In genomic region chr10:32377458-32378370, GRCh38 we compare ENCODE assay signal across 8 cellular contexts. TPM values are rescaled to one million over a fixed set of nuclear protein-coding genes. Genes with fewer than 3 reads are reported as not detected.
DNase-seq lines count a peak whose midpoint lies in the region; TF ChIP-seq lines count a peak whose summit lies in the region.

No MANE protein-coding gene starts in this region.

- H3K36me3 ChIP-seq in BLaER1 = peaks cover 4% of the 10 kb centered on the region; the same call in 1 of the 2 replicates
- H3K36me3 ChIP-seq in duodenal mucosa (ENCODE audit: control insufficient read depth in 1 of 2, insufficient read depth in 2 of 2, low read length in 2 of 2) = no peaks in the 10 kb centered on the region
- H3K36me3 ChIP-seq in tibial nerve = no peaks in the 10 kb centered on the region

- TF ChIP-seq POLR2A in tibial nerve (IDR thresholded peaks at IDR 0.05) = no peak

- WGBS in tibial nerve, 2 donors = 0 to 1% methylated on average over 7 of the region's 7 CpGs

- H3K4me3 ChIP-seq in BLaER1 (peak overlapping the region; percentile 76), HL-60 (replicated peaks; ENCODE audit: insufficient read depth, low read length) (peak overlapping the region; percentile 52), duodenal mucosa (ENCODE audit: low read depth in 1 of 2, low read length in 2 of 2) (peak overlapping the region; percentile 71 to 96), tibial nerve (peak overlapping the region; percentile 53 to 86 (median 70))

- peak in 1 of 2 donors; percentile 17 for TF ChIP-seq EP300 in tibial nerve (IDR thresholded peaks at IDR 0.05)

- intact Hi-C loops in posterior vena cava (cut with DNase I) = loop anchor here in 1 of 2 donors (5.0 kb wide), 1 partner anchor 70 kb away; the partner anchor contains the start of gene CCDC7

- peak overlapping the region; percentile 79 for H3K9ac ChIP-seq in BLaER1
- peak overlapping the region; percentile 69 to 85 for H3K9ac ChIP-seq in duodenal mucosa (ENCODE audit: low read depth in 1 of 2, low read length in 2 of 2)

- H3K9me3 ChIP-seq in BLaER1 (no peaks in the 10 kb centered on the region), duodenal mucosa (ENCODE audit: control insufficient read depth in 1 of 2, low read length in 2 of 2) (no peaks in the 10 kb centered on the region), tibial nerve (no peaks in the 10 kb centered on the region)

- peak; percentile 56 for TF ChIP-seq CTCF in GM13977 (IDR thresholded peaks at IDR 0.05; ENCODE audit: extremely low read depth, insufficient read depth, missing control alignments)
- peak; percentile 9 for TF ChIP-seq CTCF in HL-60 (IDR thresholded peaks at IDR 0.05; ENCODE audit: insufficient read depth, low read length)
- peak in 4 of 5 experiments; percentile 22 to 31 (median 28) for TF ChIP-seq CTCF in tibial nerve (IDR thresholded peaks at IDR 0.05)

- H3K27ac ChIP-seq in BLaER1 = peak overlapping the region; percentile 80
- H3K27ac ChIP-seq in HL-60 (replicated peaks) = peak overlapping the region; percentile 84
- no peak overlapping the region for H3K27ac ChIP-seq in duodenal mucosa (ENCODE audit: low read depth, low read length)
- H3K27ac ChIP-seq in tibial nerve = peak overlapping the region; percentile 73 to 95 (median 87)

- no peaks in the 10 kb centered on the region for H4K20me1 ChIP-seq in BLaER1

- H3K4me1 ChIP-seq in BLaER1 (peaks cover 19% of the 10 kb centered on the region), duodenal mucosa (ENCODE audit: control insufficient read depth in 1 of 2, insufficient read depth in 2 of 2, low read length in 2 of 2) (peaks cover 10 to 13% of the 10 kb centered on the region in 2 donors), tibial nerve (peaks cover 0 to 33% (median 19%) of the 10 kb centered on the region in 4 donors)

- peak overlapping the region; percentile 89 for H3K4me2 ChIP-seq in BLaER1

- DNase-seq in GM13977 (ENCODE audit: low spot score) (no peak), HL-60 (ENCODE audit: low read depth in 1 of 2, low spot score in 1 of 2) (peak; percentile 28 to 36), SHP77 (lab: John Stamatoyannopoulos, UW) (peak; percentile 41 to 54), lung microvascular endothelial cell (ENCODE audit: low read depth in 2 of 2) (peak; percentile 63 to 81), tibial nerve (ENCODE audit: low spot score in 2 of 2) (peak in 1 of 2 donors; percentile 28), posterior vena cava (ENCODE audit: low spot score) (no peak)

- in situ Hi-C loops in GM13977 (cut with MboI; ENCODE audit: low pct_unique_long_range_greater_than_20kb, low sequenced_read_pairs, unreplicated experiment) = no loop called here

- H3K27me3 ChIP-seq in BLaER1 (no peaks in the 10 kb centered on the region), HL-60 (ENCODE audit: insufficient read depth, poor library complexity, severe bottlenecking) (no peaks in the 10 kb centered on the region), duodenal mucosa (ENCODE audit: control insufficient read depth in 1 of 2, insufficient read depth in 2 of 2, low read length in 2 of 2) (no peaks in the 10 kb centered on the region), tibial nerve (no peaks in the 10 kb centered on the region)

RNA-seq across cellular contexts. Expression of gene EPC1, which starts 30.8 kb away (rescaled TPM):
- total RNA-seq in lung microvascular endothelial cell (12.2 and 26.2 TPM in 2 replicates), tibial nerve (10 to 100 TPM; 47.5 to 72.8 (median 62.7) TPM), posterior vena cava (10 to 100 TPM; 30.5 to 34.0 TPM)

Comparison
In these comparisons a context has a peak if more than half of its experiments do, and no peak if none do; other contexts are left out.
1. DNase-seq: peak in HL-60 (2 of 2), SHP77 (2 of 2) and lung microvascular endothelial cell (2 of 2); none in GM13977 (single experiment) and posterior vena cava (single experiment).
2. Peak in every context shown above with its lines, with median percentiles within 50 percentile points of each other: H3K4me3 ChIP-seq and CTCF ChIP-seq.